14 cellular contexts compared by ENCODE assay signal in the genomic region with DNA sequence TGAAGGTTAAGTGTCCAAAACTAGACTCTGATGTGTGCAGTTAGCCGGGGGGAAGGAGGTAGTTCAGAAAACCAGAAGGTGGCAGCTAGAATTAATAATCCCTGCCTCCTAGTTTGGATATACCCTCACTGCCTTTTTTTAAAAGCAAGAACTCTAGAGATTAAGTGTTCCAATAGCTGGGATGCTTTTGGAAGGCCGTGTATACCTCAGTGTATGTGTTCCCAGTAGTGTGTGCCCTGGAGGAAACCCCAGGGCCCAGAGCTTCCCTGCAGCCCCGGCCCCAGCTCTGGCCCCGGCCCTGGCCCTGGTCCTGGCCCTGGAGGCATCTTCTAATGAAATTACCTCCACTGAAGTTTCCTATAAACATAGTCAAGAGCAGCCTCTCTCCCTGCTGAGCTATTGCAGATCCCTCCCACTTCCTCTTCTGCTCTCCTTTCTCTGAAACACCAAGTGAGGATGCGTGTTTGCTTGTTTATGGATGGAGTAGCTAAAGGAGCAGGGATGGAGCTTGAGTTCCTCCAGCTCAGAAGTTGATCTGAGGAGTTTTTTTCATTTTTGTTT.
DNase-seq lines count a peak whose midpoint lies in the region; ATAC-seq, FAIRE-seq and TF ChIP-seq lines count a peak whose summit lies in the region.
"Had no signal": no experiment of that assay in that cellular context is flagged by ENCODE, and none has a peak within 500 bp of the region (broad histone marks: within the 10 kb centered on the region; RNA-seq: fewer than 3 reads in every experiment).

No MANE protein-coding gene starts in this region.

- intact Hi-C loops in activated CD4-positive, alpha-beta memory T cell treated with anti-CD3 and anti-CD28 coated beads for 36 hours (cut with micrococcal nuclease): loop anchor here (10.0 kb wide), 1 partner anchor 242 kb away; no protein-coding TSS in a partner anchor

- no peak for TF ChIP-seq CTCF in A549 (IDR thresholded peaks at IDR 0.05)
- no peak for TF ChIP-seq CTCF in fibroblast of villous mesenchyme (IDR thresholded peaks at IDR 0.05; ENCODE audit: insufficient read depth, low read depth, low read length)

- ATAC-seq in A549: peak in 1 of 2 experiments; percentile 14; a peak in 1 of 6 replicates

- H3K4me1 Mint-ChIP-seq in activated CD4-positive, alpha-beta memory T cell treated with anti-CD3 and anti-CD28 coated beads for 36 hours (ENCODE audit: low read depth): peaks cover 47% of the 10 kb centered on the region

- 86% methylated on average over 5 of the region's 5 CpGs for WGBS in A549 (ENCODE audit: missing lambda C conversion rate)

- no peak overlapping the region; the same call in 2 of the 3 replicates for H3K4me2 ChIP-seq in A549

- CTCF ChIA-PET in A549 (lab: Yijun Ruan, JAX): interaction anchor here (0.8 to 2.6 kb wide), 6 partner anchors 11 to 192 kb away, joined by 3 to 8 read pairs (median 3); no protein-coding TSS in a partner anchor
- CTCF ChIA-PET in activated CD4-positive, alpha-beta memory T cell treated with anti-CD3 and anti-CD28 coated beads for 36 hours (lab: Charles Lee): interaction anchor here (0.5 to 1.4 kb wide), 2 partner anchors 127 to 134 kb away, joined by 3 to 7 read pairs; no protein-coding TSS in a partner anchor

- H3K9me3 Mint-ChIP-seq in activated CD4-positive, alpha-beta memory T cell treated with anti-CD3 and anti-CD28 coated beads for 36 hours: peaks cover 3% of the 10 kb centered on the region

- DNase-seq in A549 (ENCODE audit: low read depth in 1 of 2, low spot score in 1 of 2) (no peak), H4 (ENCODE audit: low spot score) (peak; percentile 72), SKM-1 (lab: John Stamatoyannopoulos, UW; ENCODE audit: unreplicated experiment) (peak; percentile 36), fibroblast of villous mesenchyme (ENCODE audit: low read depth) (peak; percentile 77), DMS79 treated with DMSO at 0.1 percent for 48 hours (lab: John Stamatoyannopoulos, UW) (no peak), epidermal melanocyte (ENCODE audit: insufficient read length, low spot score) (no peak), NCI-H226 (no peak)
- no peak for DNase-seq in activated CD4-positive, alpha-beta memory T cell treated with anti-CD3 and anti-CD28 coated beads for 36 hours
- DNase-seq: erythroblast, NCI-H187, right lobe of liver had no signal

- TF ChIP-seq POLR2A in A549 (IDR thresholded peaks at IDR 0.05; ENCODE audit: low read length): no peak

- no peaks in the 10 kb centered on the region for H3K27me3 Mint-ChIP-seq in activated CD4-positive, alpha-beta memory T cell treated with anti-CD3 and anti-CD28 coated beads for 36 hours
- H3K27me3 Mint-ChIP-seq: brain had no signal

- H3K4me3 Mint-ChIP-seq in activated CD4-positive, alpha-beta memory T cell treated with anti-CD3 and anti-CD28 coated beads for 36 hours: no peak overlapping the region
- H3K4me3 Mint-ChIP-seq: B cell had no signal

- H3K4me3 ChIP-seq in A549 (no peak overlapping the region), fibroblast of villous mesenchyme (ENCODE audit: low read depth, low read length) (no peak overlapping the region)
- H3K4me3 ChIP-seq: right lobe of liver, tibial nerve had no signal

- H3K9me3 ChIP-seq in A549: no peaks in the 10 kb centered on the region
- H3K9me3 ChIP-seq: right lobe of liver, tibial nerve had no signal

- TF ChIP-seq EP300 in A549 (IDR thresholded peaks at IDR 0.05): no peak

- no peak for FAIRE-seq in A549 (lab: Jason Lieb, UNC)

- peak overlapping the region; percentile 5 to 65; a peak in 4 of 6 replicates for H3K27ac ChIP-seq in A549
- H3K27ac ChIP-seq: right lobe of liver had no signal

- no peak overlapping the region for H3K27ac Mint-ChIP-seq in activated CD4-positive, alpha-beta memory T cell treated with anti-CD3 and anti-CD28 coated beads for 36 hours
- H3K27ac Mint-ChIP-seq: B cell had no signal

- H3K36me3 Mint-ChIP-seq in activated CD4-positive, alpha-beta memory T cell treated with anti-CD3 and anti-CD28 coated beads for 36 hours: peaks cover 2% of the 10 kb centered on the region
- H3K36me3 Mint-ChIP-seq: brain had no signal

- POLR2A ChIA-PET in A549 (lab: Yijun Ruan, JAX): no interaction called here
- POLR2A ChIA-PET in activated CD4-positive, alpha-beta memory T cell treated with anti-CD3 and anti-CD28 coated beads for 36 hours (lab: Charles Lee): no interaction called here

- TF ChIP-seq RAD21 in A549 (conservative IDR thresholded peaks at IDR 0.05 in 1 of 2, IDR thresholded peaks at IDR 0.05 in 1 of 2): no peak

- H3K4me1 ChIP-seq in A549: peaks cover 33% of the 10 kb centered on the region

TF ChIP-seq in A549, 52 proteins besides CTCF, POLR2A, EP300 and RAD21:
- TF ChIP-seq CEBPB (IDR thresholded peaks at IDR 0.05) (no peak), HOXB13 (CRISPR knock-in tag; IDR thresholded peaks at IDR 0.05; ENCODE audit: low read depth) (no peak), HOXB5 (CRISPR knock-in tag; IDR thresholded peaks at IDR 0.05) (no peak), ZFP36 (IDR thresholded peaks at IDR 0.05; ENCODE audit: borderline replicate concordance, partially characterized antibody) (no peak), NPAS2 (CRISPR knock-in tag; IDR thresholded peaks at IDR 0.05; ENCODE audit: borderline replicate concordance) (no peak), ZNF302 (CRISPR knock-in tag; IDR thresholded peaks at IDR 0.05) (no peak), KDM5A (IDR thresholded peaks at IDR 0.05) (no peak), TFCP2L1 (CRISPR knock-in tag; IDR thresholded peaks at IDR 0.05) (no peak), MAFK (IDR thresholded peaks at IDR 0.05; ENCODE audit: partially characterized antibody) (no peak)
- TF ChIP-seq, protein P1, sequence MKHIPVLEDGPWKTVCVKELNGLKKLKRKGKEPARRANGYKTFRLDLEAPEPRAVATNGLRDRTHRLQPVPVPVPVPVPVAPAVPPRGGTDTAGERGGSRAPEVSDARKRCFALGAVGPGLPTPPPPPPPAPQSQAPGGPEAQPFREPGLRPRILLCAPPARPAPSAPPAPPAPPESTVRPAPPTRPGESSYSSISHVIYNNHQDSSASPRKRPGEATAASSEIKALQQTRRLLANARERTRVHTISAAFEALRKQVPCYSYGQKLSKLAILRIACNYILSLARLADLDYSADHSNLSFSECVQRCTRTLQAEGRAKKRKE (CRISPR knock-in tag; IDR thresholded peaks at IDR 0.05; ENCODE audit: low read depth): no peak

Comparison
In these comparisons a context has a peak if more than half of its experiments do, and no peak if none do; other contexts are left out.
1. DNase-seq: peak in H4 (single experiment), SKM-1 (single experiment) and fibroblast of villous mesenchyme (single experiment); none in A549 (0 of 2), DMS79 treated with DMSO at 0.1 percent for 48 hours (single experiment), epidermal melanocyte (single experiment), activated CD4-positive, alpha-beta memory T cell treated with anti-CD3 and anti-CD28 coated beads for 36 hours (single experiment) and NCI-H226 (single experiment).